ENCODE assay signal across 9 cellular contexts in genomic region chr9:126702501-126703329, GRCh38.
A peak's percentile ranks its signal among the peaks of the same experiment; 100 is the strongest.
DNase-seq lines count a peak whose midpoint lies in the region; ATAC-seq and TF ChIP-seq lines count a peak whose summit lies in the region.
"Had no signal": no experiment of that assay in that cellular context is flagged by ENCODE, and none has a peak within 500 bp of the region (broad histone marks: within the 10 kb centered on the region; RNA-seq: fewer than 3 reads in every experiment).

No MANE protein-coding gene starts in this region.

- H3K27me3 ChIP-seq in KMS-11 (ENCODE audit: insufficient read depth, low read depth) = peaks cover 55% of the 10 kb centered on the region

- peak overlapping the region; percentile 29 for H3K27ac Mint-ChIP-seq in type B pancreatic cell

- peaks cover 33% of the 10 kb centered on the region for H3K4me1 Mint-ChIP-seq in type B pancreatic cell (ENCODE audit: unreplicated experiment)

- TF ChIP-seq CTCF in KMS-11 (conservative IDR thresholded peaks at IDR 0.05; ENCODE audit: low read depth, low read length) (peak; percentile 76), type B pancreatic cell (conservative IDR thresholded peaks at IDR 0.05) (peak; percentile 83)

- H3K79me2 ChIP-seq in KMS-11 (ENCODE audit: insufficient read depth, low read depth) = no peaks in the 10 kb centered on the region

- H3K36me3 ChIP-seq in KMS-11 (ENCODE audit: insufficient read depth) = no peaks in the 10 kb centered on the region
- H3K36me3 ChIP-seq: ascending aorta had no signal

- no peak overlapping the region for H2AFZ ChIP-seq in KMS-11 (ENCODE audit: low read depth)

- no peak for ATAC-seq in GM21723 (IDR thresholded peaks at IDR 0.05; ENCODE audit: unreplicated experiment)

- H3K27ac ChIP-seq in KMS-11 = no peak overlapping the region
- H3K27ac ChIP-seq: ascending aorta had no signal

- no peaks in the 10 kb centered on the region for H4K20me1 ChIP-seq in KMS-11 (ENCODE audit: insufficient read depth)

- H3K4me2 ChIP-seq in KMS-11 = no peak overlapping the region

- no peaks in the 10 kb centered on the region for H3K9me3 Mint-ChIP-seq in type B pancreatic cell

- no peak overlapping the region for H3K4me3 ChIP-seq in KMS-11 (IDR thresholded peaks at IDR 0.05; ENCODE audit: insufficient read depth, low read depth, low read length)
- H3K4me3 ChIP-seq: ascending aorta had no signal

- H3K27me3 Mint-ChIP-seq in type B pancreatic cell = peaks cover 44% of the 10 kb centered on the region

- H3K4me1 ChIP-seq in KMS-11 (ENCODE audit: low read depth, poor library complexity, severe bottlenecking) = peaks cover 10% of the 10 kb centered on the region
- H3K4me1 ChIP-seq: ascending aorta had no signal

- no peak overlapping the region for H3K9ac ChIP-seq in KMS-11

- no peaks in the 10 kb centered on the region for H3K36me3 Mint-ChIP-seq in type B pancreatic cell

- H3K4me3 Mint-ChIP-seq in type B pancreatic cell = peak overlapping the region; percentile 47

- DNase-seq in CD1c-positive myeloid dendritic cell (ENCODE audit: extremely low spot score) (peak; percentile 30), islet precursor cell (peak; percentile 67), type B pancreatic cell (ENCODE audit: extremely low spot score, unreplicated experiment) (peak; percentile 75), amniotic stem cell (lab: John Stamatoyannopoulos, UW) (no peak)
- peak; percentile 43 for DNase-seq in activated naive CD4-positive, alpha-beta T cell treated with anti-CD3 and anti-CD28 coated beads, Interleukin-2, amount 50 U/mL, for 16 hours
- DNase-seq in effector CD4-positive, alpha-beta T cell = no peak

Comparison
In these comparisons a context has a peak if more than half of its experiments do, and no peak if none do; other contexts are left out.
1. DNase-seq: peak in CD1c-positive myeloid dendritic cell (single experiment), activated naive CD4-positive, alpha-beta T cell treated with anti-CD3 and anti-CD28 coated beads, Interleukin-2, amount 50 U/mL, for 16 hours (single experiment), islet precursor cell (single experiment) and type B pancreatic cell (single experiment); none in amniotic stem cell (single experiment) and effector CD4-positive, alpha-beta T cell (single experiment).